In genomic region chr15:39188930-39189329, GRCh38 we compare ENCODE assay signal across 13 cellular contexts.
DNase-seq lines count a peak whose midpoint lies in the region; ATAC-seq and TF ChIP-seq lines count a peak whose summit lies in the region.
"Had no signal": no experiment of that assay in that cellular context is flagged by ENCODE, and none has a peak within 500 bp of the region (broad histone marks: within the 10 kb centered on the region; RNA-seq: fewer than 3 reads in every experiment).

No MANE protein-coding gene starts in this region.

- TF ChIP-seq POLR2A in gastroesophageal sphincter (IDR thresholded peaks at IDR 0.05) (no peak), tibial nerve (IDR thresholded peaks at IDR 0.05) (no peak), transverse colon (IDR thresholded peaks at IDR 0.05) (no peak)

- H3K36me3 ChIP-seq in gastroesophageal sphincter = no peaks in the 10 kb centered on the region
- H3K36me3 ChIP-seq in tibial nerve = no peaks in the 10 kb centered on the region
- H3K36me3 ChIP-seq in transverse colon = no peaks in the 10 kb centered on the region

- 76 to 100% methylated on average over 1 to 2 of the region's 3 CpGs for WGBS in gastroesophageal sphincter (ENCODE audit: low coverage in 1 of 2), 2 donors
- 55 to 62% methylated on average over 3 of the region's 3 CpGs for WGBS in tibial nerve, 2 donors
- 73% methylated on average over 3 of the region's 3 CpGs for WGBS in transverse colon (ENCODE audit: low coverage in 1 of 2), 2 donors

- no peak overlapping the region for H3K27ac ChIP-seq in gastroesophageal sphincter
- peak overlapping the region in 3 of 4 donors; percentile 20 to 77 (median 58) for H3K27ac ChIP-seq in tibial nerve
- no peak overlapping the region for H3K27ac ChIP-seq in transverse colon
- H3K27ac ChIP-seq: 22Rv1, KMS-11 had no signal

- DNase-seq in DMS53 (lab: John Stamatoyannopoulos, UW) = peak; percentile 9
- DNase-seq in DMS53 treated with DMSO at 0.1 percent for 48 hours (lab: John Stamatoyannopoulos, UW; ENCODE audit: unreplicated experiment) = no peak
- DNase-seq in astrocyte of the cerebellum (ENCODE audit: low read depth) = peak; percentile 87
- peak in 1 of 2 donors; percentile 51 for DNase-seq in tibial nerve (ENCODE audit: low spot score in 2 of 2)
- no peak for DNase-seq in OCI-M2 (lab: John Stamatoyannopoulos, UW; ENCODE audit: unreplicated experiment)
- DNase-seq in transverse colon = no peak
- DNase-seq in cerebellar cortex (ENCODE audit: low spot score) = no peak
- DNase-seq: activated CD4-positive, alpha-beta T cell treated with anti-CD3 and anti-CD28 coated beads for 1 hour had no signal

- intact Hi-C loops in transverse colon (cut with DNase I; ENCODE audit: low total_unique reads) = no loop called here

- TF ChIP-seq EP300 in gastroesophageal sphincter (IDR thresholded peaks at IDR 0.05) (no peak), tibial nerve (IDR thresholded peaks at IDR 0.05) (peak; percentile 38 to 89), transverse colon (IDR thresholded peaks at IDR 0.05; ENCODE audit: low read depth) (no peak)

- H3K27me3 ChIP-seq in gastroesophageal sphincter = no peaks in the 10 kb centered on the region
- H3K27me3 ChIP-seq in tibial nerve = no peaks in the 10 kb centered on the region
- no peaks in the 10 kb centered on the region for H3K27me3 ChIP-seq in transverse colon

- H3K9me3 ChIP-seq in gastroesophageal sphincter (no peaks in the 10 kb centered on the region), tibial nerve (no peaks in the 10 kb centered on the region), transverse colon (no peaks in the 10 kb centered on the region)

- TF ChIP-seq CTCF in astrocyte of the cerebellum (IDR thresholded peaks at IDR 0.05; ENCODE audit: low read depth, low read length, missing control alignments) (no peak), gastroesophageal sphincter (IDR thresholded peaks at IDR 0.05) (no peak), tibial nerve (IDR thresholded peaks at IDR 0.05) (no peak), transverse colon (IDR thresholded peaks at IDR 0.05) (no peak)

- no peaks in the 10 kb centered on the region for H3K4me1 ChIP-seq in gastroesophageal sphincter
- peaks cover 0 to 29% (median 6%) of the 10 kb centered on the region in 4 donors for H3K4me1 ChIP-seq in tibial nerve
- no peaks in the 10 kb centered on the region for H3K4me1 ChIP-seq in transverse colon

- in situ Hi-C loops in astrocyte of the cerebellum (cut with HindIII; ENCODE audit: low sequenced_read_pairs) (no loop called here), transverse colon (cut with MboI; ENCODE audit: low pct_ligation_motif_present in 1 of 4, low pct_unique_long_range_greater_than_20kb in 1 of 4, low sequenced_read_pairs in 3 of 4) (loop anchor here in 1 of 4 donors (5.0 kb wide), 1 partner anchor 378 kb away; no protein-coding TSS in a partner anchor)

- H3K4me3 ChIP-seq in astrocyte of the cerebellum (ENCODE audit: low read depth, low read length) = no peak overlapping the region
- no peak overlapping the region for H3K4me3 ChIP-seq in gastroesophageal sphincter
- no peak overlapping the region for H3K4me3 ChIP-seq in tibial nerve
- H3K4me3 ChIP-seq in transverse colon = no peak overlapping the region

- peak; percentile 41 for ATAC-seq in gastroesophageal sphincter
- ATAC-seq: Right ventricle myocardium inferior; stimulated activated effector memory CD8-positive, alpha-beta T cell treated with anti-CD3 and anti-CD28 coated beads, Interleukin-12 subunit alpha, Interleukin-12 subunit beta, amount 100 ng/mL, for 72 hours had no signal

Comparison
In these comparisons a context has a peak if more than half of its experiments do, and no peak if none do; other contexts are left out.
1. DNase-seq: peak in DMS53 (single experiment) and astrocyte of the cerebellum (single experiment); none in DMS53 treated with DMSO at 0.1 percent for 48 hours (single experiment), OCI-M2 (single experiment), transverse colon (single experiment) and cerebellar cortex (single experiment).
2. H3K27ac ChIP-seq: peak in tibial nerve (3 of 4); none in gastroesophageal sphincter (0 of 4) and transverse colon (0 of 4).